In genomic region chrX:19682712-19683331, GRCh38 we compare ENCODE assay signal across 8 cellular contexts.
DNase-seq lines count a peak whose midpoint lies in the region; ATAC-seq and TF ChIP-seq lines count a peak whose summit lies in the region.

No MANE protein-coding gene starts in this region.

- ATAC-seq in GM18873 (IDR thresholded peaks at IDR 0.05; ENCODE audit: low FRiP score, unreplicated experiment) (peak; percentile 60), HG03064 (IDR thresholded peaks at IDR 0.05; ENCODE audit: low read depth, unreplicated experiment) (peak; percentile 50), RWPE2 (ENCODE audit: low read depth) (no peak), left ventricle myocardium superior (peak; percentile 94)
- peak; percentile 93 to 94 for ATAC-seq in activated naive CD4-positive, alpha-beta T cell treated with anti-CD3 and anti-CD28 coated beads, Interleukin-2, amount 50 U/mL, for 72 hours

- H3K36me3 ChIP-seq in RWPE2 (ENCODE audit: low read depth) (no peaks in the 10 kb centered on the region), skeletal muscle satellite cell (ENCODE audit: insufficient read depth, low read length) (no peaks in the 10 kb centered on the region)

- TF ChIP-seq CTCF in RWPE2 (IDR thresholded peaks at IDR 0.05; ENCODE audit: poor library complexity, severe bottlenecking) = no peak

- H3K4me2 ChIP-seq in skeletal muscle satellite cell (ENCODE audit: low read length) = peak overlapping the region; percentile 63

- H3K36me3 Mint-ChIP-seq in activated naive CD4-positive, alpha-beta T cell treated with anti-CD3 and anti-CD28 coated beads, Interleukin-2, amount 50 U/mL, for 72 hours = peaks cover 8 to 34% of the 10 kb centered on the region in 2 donors

- H3K27me3 ChIP-seq in RWPE2 (ENCODE audit: insufficient read depth, poor library complexity, severe bottlenecking) (no peaks in the 10 kb centered on the region), skeletal muscle satellite cell (ENCODE audit: control insufficient read depth, insufficient read depth, low read length) (no peaks in the 10 kb centered on the region)

- H3K4me3 ChIP-seq in RWPE2 (ENCODE audit: severe bottlenecking) (no peak overlapping the region), skeletal muscle satellite cell (ENCODE audit: low read length) (peak overlapping the region; percentile 24)

- peaks cover 17% of the 10 kb centered on the region for H3K4me1 ChIP-seq in RWPE2 (ENCODE audit: insufficient read depth, poor library complexity, severe bottlenecking)
- H3K4me1 ChIP-seq in skeletal muscle satellite cell (ENCODE audit: control insufficient read depth, insufficient read depth, low read length) = peaks cover 23% of the 10 kb centered on the region

- peak overlapping the region; percentile 97 to 98 for H3K27ac Mint-ChIP-seq in activated naive CD4-positive, alpha-beta T cell treated with anti-CD3 and anti-CD28 coated beads, Interleukin-2, amount 50 U/mL, for 72 hours

- H3K9me3 ChIP-seq in RWPE2 (ENCODE audit: severe bottlenecking) (no peaks in the 10 kb centered on the region), skeletal muscle satellite cell (replicated peaks; ENCODE audit: low read length) (no peaks in the 10 kb centered on the region)

- no peaks in the 10 kb centered on the region for H3K9me3 Mint-ChIP-seq in activated naive CD4-positive, alpha-beta T cell treated with anti-CD3 and anti-CD28 coated beads, Interleukin-2, amount 50 U/mL, for 72 hours

- peak overlapping the region; percentile 73 for H3K9ac ChIP-seq in skeletal muscle satellite cell (ENCODE audit: low read depth, low read length)

- intact Hi-C loops in left ventricle myocardium superior (cut with micrococcal nuclease) = no loop called here

- peak overlapping the region; percentile 50 for H3K27ac ChIP-seq in RWPE2 (ENCODE audit: poor library complexity, severe bottlenecking)

- DNase-seq in RWPE2 (ENCODE audit: low spot score) = no peak
- DNase-seq in activated naive CD4-positive, alpha-beta T cell treated with anti-CD3 and anti-CD28 coated beads, Interleukin-2, amount 50 U/mL, for 72 hours (ENCODE audit: low spot score in 2 of 2) = peak; percentile 53 to 69
- peak; percentile 65 for DNase-seq in left ventricle myocardium superior
- DNase-seq in NCI-H446 (lab: John Stamatoyannopoulos, UW) = no peak
- no peak for DNase-seq in NCI-H187 (lab: John Stamatoyannopoulos, UW)

Comparison
In these comparisons a context has a peak if more than half of its experiments do, and no peak if none do; other contexts are left out.
1. DNase-seq: peak in activated naive CD4-positive, alpha-beta T cell treated with anti-CD3 and anti-CD28 coated beads, Interleukin-2, amount 50 U/mL, for 72 hours (2 of 2) and left ventricle myocardium superior (single experiment); none in RWPE2 (single experiment), NCI-H446 (0 of 2) and NCI-H187 (0 of 2).